In the genomic region with DNA sequence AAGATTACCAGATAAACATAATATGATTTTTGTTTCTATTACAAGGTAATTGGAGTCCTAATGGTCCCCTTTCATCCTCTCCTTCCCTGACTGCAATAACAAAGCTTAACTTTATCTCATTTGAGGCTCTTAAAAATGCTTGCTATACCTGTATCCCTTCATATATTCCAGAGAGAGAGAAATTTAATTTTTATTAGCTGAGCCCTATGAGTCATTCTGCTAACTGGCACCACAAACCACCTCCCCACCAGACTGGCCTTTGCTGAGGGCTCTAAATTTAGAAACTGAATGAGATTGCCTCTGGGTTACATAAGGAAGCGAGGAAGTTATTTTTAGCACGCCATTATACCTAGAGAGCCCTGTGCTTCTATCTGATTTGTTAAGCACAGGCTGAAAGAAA, we compare ENCODE assay signal across 1 cellular context.
TF ChIP-seq lines count a peak whose summit lies in the region.

No MANE protein-coding gene starts in this region.

TF ChIP-seq in HEK293, 187 proteins besides CTCF, POLR2A, EP300 and RAD21 (continued from another document):
- TF ChIP-seq ZNF785 (tag by site-specific recombination; IDR thresholded peaks at IDR 0.05) (no peak), ZNF311 (tag by site-specific recombination; IDR thresholded peaks at IDR 0.05; ENCODE audit: borderline replicate concordance) (no peak), SETDB1 (IDR thresholded peaks at IDR 0.05; ENCODE audit: insufficient read length, low read length) (peak; percentile 37), ZNF335 (tag by site-specific recombination; conservative IDR thresholded peaks at IDR 0.05) (no peak), SP2 (tag by site-specific recombination; IDR thresholded peaks at IDR 0.05) (no peak), ZNF223 (tag by site-specific recombination; IDR thresholded peaks at IDR 0.05) (no peak), ZNF747 (tag by site-specific recombination; IDR thresholded peaks at IDR 0.05) (no peak), ZSCAN16 (tag by site-specific recombination; IDR thresholded peaks at IDR 0.05) (no peak), ZNF324 (tag by site-specific recombination; IDR thresholded peaks at IDR 0.05) (no peak), TRIM28 (IDR thresholded peaks at IDR 0.05; ENCODE audit: borderline replicate concordance, low read length) (peak; percentile 86; the same call in 1 of the 2 replicates)
- TF ChIP-seq, protein P1, sequence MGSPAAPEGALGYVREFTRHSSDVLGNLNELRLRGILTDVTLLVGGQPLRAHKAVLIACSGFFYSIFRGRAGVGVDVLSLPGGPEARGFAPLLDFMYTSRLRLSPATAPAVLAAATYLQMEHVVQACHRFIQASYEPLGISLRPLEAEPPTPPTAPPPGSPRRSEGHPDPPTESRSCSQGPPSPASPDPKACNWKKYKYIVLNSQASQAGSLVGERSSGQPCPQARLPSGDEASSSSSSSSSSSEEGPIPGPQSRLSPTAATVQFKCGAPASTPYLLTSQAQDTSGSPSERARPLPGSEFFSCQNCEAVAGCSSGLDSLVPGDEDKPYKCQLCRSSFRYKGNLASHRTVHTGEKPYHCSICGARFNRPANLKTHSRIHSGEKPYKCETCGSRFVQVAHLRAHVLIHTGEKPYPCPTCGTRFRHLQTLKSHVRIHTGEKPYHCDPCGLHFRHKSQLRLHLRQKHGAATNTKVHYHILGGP (tag by site-specific recombination; IDR thresholded peaks at IDR 0.05) = peak; percentile 66
TF ChIP-seq in HEK293: peak in this region for 6.
